ENCODE assay signal across 8 cellular contexts in genomic region chr7:1044189-1045037, GRCh38. TPM values are rescaled to one million over a fixed set of nuclear protein-coding genes. Genes with fewer than 3 reads are reported as not detected.
DNase-seq lines count a peak whose midpoint lies in the region; ATAC-seq and TF ChIP-seq lines count a peak whose summit lies in the region.

TSS of gene GPR146 (plus strand) at chr7:1044546. CDS start at chr7:1057516, 12,970 bp downstream.

- H3K4me1 ChIP-seq in left ventricle myocardium inferior (peaks cover 80% of the 10 kb centered on the region), psoas muscle (peaks cover 45% of the 10 kb centered on the region), urinary bladder (ENCODE audit: insufficient read depth) (peaks cover 2% of the 10 kb centered on the region)

- no peaks in the 10 kb centered on the region for H3K36me3 ChIP-seq in left ventricle myocardium inferior
- H3K36me3 ChIP-seq in psoas muscle (ENCODE audit: insufficient read depth in 1 of 2, low read depth in 1 of 2): no peaks in the 10 kb centered on the region
- no peaks in the 10 kb centered on the region for H3K36me3 ChIP-seq in urinary bladder (ENCODE audit: insufficient read depth)

- H3K27me3 ChIP-seq in left ventricle myocardium inferior (ENCODE audit: low read depth): no peaks in the 10 kb centered on the region
- H3K27me3 ChIP-seq in psoas muscle (ENCODE audit: insufficient read depth in 3 of 3, low read length in 2 of 3): no peaks in the 10 kb centered on the region

- DNase-seq in GM13976 (ENCODE audit: low spot score) (peak; percentile 100), NCI-H1436 treated with DMSO at 0.1 percent for 48 hours (lab: John Stamatoyannopoulos, UW) (peak; percentile 62), T-helper 1 cell (peak; percentile 81 to 90 (median 85)), amniotic epithelial cell (ENCODE audit: low read depth) (peak; percentile 92), left ventricle myocardium inferior (peak; percentile 97), psoas muscle (peak; percentile 98)

- TF ChIP-seq CTCF in GM13976 (IDR thresholded peaks at IDR 0.05; ENCODE audit: borderline replicate concordance, control extremely low read depth, extremely low read depth, insufficient read depth, missing control alignments): peak; percentile 43
- peak; percentile 72 for TF ChIP-seq CTCF in left ventricle myocardium inferior (IDR thresholded peaks at IDR 0.05; ENCODE audit: borderline replicate concordance)
- peak; percentile 61 for TF ChIP-seq CTCF in psoas muscle (IDR thresholded peaks at IDR 0.05)

- 1 to 2% (median 1%) methylated on average over 70 to 74 of the region's 74 CpGs for WGBS in psoas muscle, 3 donors
- WGBS in urinary bladder: 2% methylated on average over 74 of the region's 74 CpGs

- H3K9me3 ChIP-seq in left ventricle myocardium inferior (replicated peaks) (no peaks in the 10 kb centered on the region), psoas muscle (no peaks in the 10 kb centered on the region)

- in situ Hi-C loops in GM13976 (cut with MboI; ENCODE audit: low sequenced_read_pairs, unreplicated experiment): no loop called here

- H3K4me3 ChIP-seq in left ventricle myocardium inferior (peak within 1 kb of the TSS; percentile 78), psoas muscle (peak within 1 kb of the TSS; percentile 90), urinary bladder (ENCODE audit: low read depth, low read length) (peak within 1 kb of the TSS; percentile 70)

- ATAC-seq in HG02840 (IDR thresholded peaks at IDR 0.05; ENCODE audit: low FRiP score, unreplicated experiment) (peak; percentile 77), psoas muscle (peak; percentile 96 to 99 (median 98))

- intact Hi-C loops in left ventricle myocardium inferior (cut with micrococcal nuclease): no loop called here
- intact Hi-C loops in psoas muscle (cut with DNase I): loop anchor here in 1 of 2 donors (2.0 kb wide), 1 partner anchor 16 kb away; no protein-coding TSS in a partner anchor

- H3K27ac ChIP-seq in left ventricle myocardium inferior (replicated peaks): peak within 1 kb of the TSS; percentile 94
- peak within 1 kb of the TSS; percentile 97 for H3K27ac ChIP-seq in psoas muscle
- peak within 1 kb of the TSS; percentile 85 for H3K27ac ChIP-seq in urinary bladder (ENCODE audit: low read depth)

RNA-seq across cellular contexts. Expression of gene GPR146, which starts in this region (rescaled TPM):
- total RNA-seq in left ventricle myocardium inferior (29.8 TPM), psoas muscle (10 to 100 TPM in 1 of 4 donors, 1 to 10 TPM in 3; 5.0 to 12.1 (median 7.5) TPM), urinary bladder (3.1 TPM)
- polyA plus RNA-seq in psoas muscle (10 to 100 TPM in 1 of 3 donors, 1 to 10 TPM in 2; 9.4 to 14.0 (median 9.9) TPM), urinary bladder (43.9 TPM)

Comparison
In these comparisons a context has a peak if more than half of its experiments do, and no peak if none do; other contexts are left out.
1. Peak in every context shown above with its lines: DNase-seq, ATAC-seq, H3K4me3 ChIP-seq and H3K27ac ChIP-seq.